Comparison of ENCODE assay signal across 1 cellular context in genomic region chr2:241701155-241701404, GRCh38.
TF ChIP-seq lines count a peak whose summit lies in the region.

No MANE protein-coding gene starts in this region.

TF ChIP-seq in H1, 55 proteins besides CTCF, POLR2A, EP300 and RAD21:
- TF ChIP-seq MAFK (IDR thresholded peaks at IDR 0.05; ENCODE audit: low read depth, low read length): no peak
- TF ChIP-seq KDM1A (IDR thresholded peaks at IDR 0.05; ENCODE audit: borderline replicate concordance, low read length): no peak
- TF ChIP-seq GABPA (IDR thresholded peaks at IDR 0.05; ENCODE audit: borderline replicate concordance, insufficient read depth, low read length): no peak
- peak; percentile 17; the same call in 1 of the 2 replicates for TF ChIP-seq JUND (IDR thresholded peaks at IDR 0.05; ENCODE audit: low read length)
- peak; percentile 49; the same call in 1 of the 2 replicates for TF ChIP-seq TBP (IDR thresholded peaks at IDR 0.05; ENCODE audit: low read depth, low read length)
- peak; percentile 68; the same call in 1 of the 2 replicates for TF ChIP-seq POLR2AphosphoS5 (IDR thresholded peaks at IDR 0.05; ENCODE audit: low read depth, low read length)
- TF ChIP-seq CHD1 (IDR thresholded peaks at IDR 0.05; ENCODE audit: low read depth, low read length): no peak
- TF ChIP-seq CREB1 (IDR thresholded peaks at IDR 0.05): no peak
- 0 out of 2 replicates have a peak, but pooled peaks have one; percentile 32 for TF ChIP-seq CHD2 (IDR thresholded peaks at IDR 0.05; ENCODE audit: low read length)
- peak; percentile 43 for TF ChIP-seq USF2 (IDR thresholded peaks at IDR 0.05; ENCODE audit: low read length)
- TF ChIP-seq PHF8 (conservative IDR thresholded peaks at IDR 0.05; ENCODE audit: low read depth, low read length): no peak
- peak; percentile 95 for TF ChIP-seq MAX (IDR thresholded peaks at IDR 0.05)
- TF ChIP-seq CHD7 (IDR thresholded peaks at IDR 0.05; ENCODE audit: insufficient replicate concordance, low read length): no peak
- TF ChIP-seq NANOG (IDR thresholded peaks at IDR 0.05; ENCODE audit: insufficient read depth, low read depth, low read length, poor library complexity, severe bottlenecking): no peak
- TF ChIP-seq E2F6 (IDR thresholded peaks at IDR 0.05): peak; percentile 82
- TF ChIP-seq SIRT6 (IDR thresholded peaks at IDR 0.05; ENCODE audit: low read length): no peak
- peak; percentile 70; the same call in 1 of the 2 replicates for TF ChIP-seq YY1 (IDR thresholded peaks at IDR 0.05; ENCODE audit: low read depth, low read length)
- TF ChIP-seq CBX8 (IDR thresholded peaks at IDR 0.05; ENCODE audit: borderline replicate concordance, low read depth, low read length): no peak
- TF ChIP-seq TEAD4 (IDR thresholded peaks at IDR 0.05; ENCODE audit: low read depth, low read length): 0 out of 2 replicates have a peak, but pooled peaks have one; percentile 47
